In genomic region chr18:69916412-69916811, GRCh38 we compare ENCODE assay signal across 19 cellular contexts. TPM values are rescaled to one million over a fixed set of nuclear protein-coding genes. Genes with fewer than 3 reads are reported as not detected.
DNase-seq lines count a peak whose midpoint lies in the region; ATAC-seq and TF ChIP-seq lines count a peak whose summit lies in the region.
"Had no signal": no experiment of that assay in that cellular context is flagged by ENCODE, and none has a peak within 500 bp of the region (broad histone marks: within the 10 kb centered on the region; RNA-seq: fewer than 3 reads in every experiment).

No MANE protein-coding gene starts in this region.

- H3F3A ChIP-seq in GM23248 (ENCODE audit: insufficient read depth), result no peaks in the 10 kb centered on the region

- no peaks in the 10 kb centered on the region for H4K20me1 ChIP-seq in IMR-90 (ENCODE audit: insufficient read depth, low read length)
- no peaks in the 10 kb centered on the region for H4K20me1 ChIP-seq in mammary epithelial cell (ENCODE audit: insufficient read depth, low read length)
- H4K20me1 ChIP-seq in GM23248 (ENCODE audit: insufficient read depth), result no peaks in the 10 kb centered on the region

- CTCF ChIA-PET in IMR-90 (lab: Yijun Ruan, JAX), result interaction anchor here (0.6 to 0.7 kb wide), 2 partner anchors 181 to 252 kb away, joined by 3 to 4 read pairs; no protein-coding TSS in a partner anchor
- CTCF ChIA-PET in mammary epithelial cell (lab: Charles Lee; ENCODE audit: low non-redundant PET), result no interaction called here

- TF ChIP-seq CTCF in IMR-90 (conservative IDR thresholded peaks at IDR 0.05; ENCODE audit: low read depth, low read length) (0 out of 2 replicates have a peak, but pooled peaks have one; percentile 13), mammary epithelial cell (conservative IDR thresholded peaks at IDR 0.05 in 1 of 2, IDR thresholded peaks at IDR 0.05 in 1 of 2; ENCODE audit: extremely low read depth in 1 of 2, insufficient read depth in 1 of 2, low read depth in 1 of 2, low read length in 2 of 2) (peak in 1 of 2 donors; percentile 25)

- BruUV-seq in IMR-90 (replicated peaks; lab: Mats Ljungman, UMichigan) (no TSS peak), mammary epithelial cell (replicated peaks; lab: Mats Ljungman, UMichigan) (no TSS peak)

- no peak overlapping the region for H2BK5ac ChIP-seq in IMR-90 (ENCODE audit: low read depth, low read length, poor library complexity, severe bottlenecking)

- H3K4me1 ChIP-seq in IMR-90 (ENCODE audit: control insufficient read depth, insufficient read depth, low read length), result no peaks in the 10 kb centered on the region
- no peaks in the 10 kb centered on the region for H3K4me1 ChIP-seq in mammary epithelial cell (ENCODE audit: insufficient read depth, low read length)
- H3K4me1 ChIP-seq in GM23248 (ENCODE audit: insufficient read depth), result no peaks in the 10 kb centered on the region
- H3K4me1 ChIP-seq: HAP-1, stomach had no signal

- TF ChIP-seq POLR2A in IMR-90 (IDR thresholded peaks at IDR 0.05; ENCODE audit: low read depth, low read length), result no peak

- H2AFZ ChIP-seq in IMR-90 (replicated peaks; ENCODE audit: low read length, poor library complexity) (no peak overlapping the region), mammary epithelial cell (ENCODE audit: low read depth, low read length) (no peak overlapping the region), GM23248 (no peak overlapping the region)

- POLR2A ChIA-PET in IMR-90 (lab: Charles Lee; ENCODE audit: unreplicated experiment), result no interaction called here

- no peak overlapping the region for H2AK9ac ChIP-seq in IMR-90 (replicated peaks; ENCODE audit: low read depth, low read length, poor library complexity)

- TF ChIP-seq RAD21 in IMR-90 (IDR thresholded peaks at IDR 0.05; ENCODE audit: low read length), result no peak

- H3K27ac ChIP-seq in IMR-90 (ENCODE audit: insufficient read depth, low read length) (no peak overlapping the region), mammary epithelial cell (ENCODE audit: insufficient read depth, low read depth, low read length) (no peak overlapping the region), GM23248 (no peak overlapping the region)
- H3K27ac ChIP-seq: stomach had no signal

- intact Hi-C loops in IMR-90 (cut with micrococcal nuclease), result no loop called here
- intact Hi-C loops in mammary epithelial cell (cut with micrococcal nuclease), result no loop called here

- DNase-seq in DMS53 treated with DMSO at 0.1 percent for 48 hours (lab: John Stamatoyannopoulos, UW; ENCODE audit: unreplicated experiment) (peak; percentile 6), IMR-90 (peak; percentile 26), mammary epithelial cell (peak; percentile 47), myocyte (ENCODE audit: low read depth) (peak; percentile 3), GM23248 (no peak), SIG-M5 (lab: John Stamatoyannopoulos, UW) (no peak), NCI-H524 (lab: John Stamatoyannopoulos, UW) (no peak)
- DNase-seq: activated CD4-positive, alpha-beta T cell treated with anti-CD3 and anti-CD28 coated beads, Interleukin-2, amount 50 U/mL, for 4 hours; activated T-cell treated with anti-CD3 and anti-CD28 coated beads, Interleukin-2, amount 50 U/mL, for 24 hours; Calu3; endodermal cell; hypothalamus; NCI-H1694 treated with DMSO at 0.1 percent for 48 hours; NCI-H2227 treated with DMSO at 0.1 percent for 48 hours; NK-92 treated with Interleukin-12 subunit alpha and Interleukin-12 subunit beta, amount 100 ng/mL, for 24 hours; stimulated activated CD4-positive, alpha-beta T cell treated with anti-CD3 and anti-CD28 coated beads, Interleukin-2, amount 100 ng/mL, for 48 hours; stomach; trophoblast cell had no signal

- H2BK120ac ChIP-seq in IMR-90 (ENCODE audit: low read depth, low read length), result no peak overlapping the region

- no peaks in the 10 kb centered on the region for H3K36me3 ChIP-seq in IMR-90 (ENCODE audit: control insufficient read depth, insufficient read depth, low read length)
- peaks cover 2% of the 10 kb centered on the region for H3K36me3 ChIP-seq in mammary epithelial cell (ENCODE audit: insufficient read depth, low read length)
- no peaks in the 10 kb centered on the region for H3K36me3 ChIP-seq in GM23248 (ENCODE audit: low read depth)
- H3K36me3 ChIP-seq: HAP-1, stomach had no signal

- in situ Hi-C loops in IMR-90 (cut with MboI; ENCODE audit: low sequenced_read_pairs), result no loop called here
- in situ Hi-C loops in mammary epithelial cell (cut with MboI; ENCODE audit: low sequenced_read_pairs in 2 of 2), result no loop called here
- in situ Hi-C loops in GM23248 (cut with MboI), result no loop called here

- H3K23ac ChIP-seq in IMR-90 (ENCODE audit: low read depth, low read length), result no peak overlapping the region

- H2BK15ac ChIP-seq in IMR-90 (ENCODE audit: low read depth, low read length), result no peak overlapping the region

- H3K9me2 ChIP-seq in GM23248 (ENCODE audit: insufficient read depth), result no peaks in the 10 kb centered on the region

- H3K79me2 ChIP-seq in mammary epithelial cell (ENCODE audit: insufficient read depth, low read length), result no peaks in the 10 kb centered on the region
- no peaks in the 10 kb centered on the region for H3K79me2 ChIP-seq in GM23248 (ENCODE audit: insufficient read depth)

- H3K56ac ChIP-seq in IMR-90 (ENCODE audit: extremely low read depth, insufficient read depth, low read length), result no peak overlapping the region

- H3K9me3 ChIP-seq in IMR-90 (ENCODE audit: control insufficient read depth, insufficient read depth, low read length) (no peaks in the 10 kb centered on the region), mammary epithelial cell (replicated peaks; ENCODE audit: insufficient read depth, low read length) (no peaks in the 10 kb centered on the region), GM23248 (ENCODE audit: low read depth) (no peaks in the 10 kb centered on the region)
- H3K9me3 ChIP-seq: HAP-1, stomach had no signal

- no peak overlapping the region for H2AK5ac ChIP-seq in IMR-90 (ENCODE audit: low read depth, low read length)

- no peak overlapping the region for H4K8ac ChIP-seq in IMR-90 (ENCODE audit: low read depth in 2 of 2, low read length in 2 of 2)

- no CpG with 5 or more reads among the region's 3 CpGs for WGBS in IMR-90 (ENCODE audit: extremely low coverage in 2 of 2, insufficient read length in 1 of 2), 2 experiments
- 59% methylated on average over 3 of the region's 3 CpGs for WGBS in mammary epithelial cell (ENCODE audit: low coverage, missing lambda C conversion rate)
- 83 to 86% methylated on average over 3 of the region's 3 CpGs for WGBS in GM23248 (ENCODE audit: low coverage in 1 of 2, low lambda C conversion rate in 2 of 2, missing lambda C conversion rate in 2 of 2), 2 experiments

- no peak overlapping the region for H3K4me3 ChIP-seq in IMR-90 (ENCODE audit: insufficient read depth, low read depth, low read length)
- no peak overlapping the region for H3K4me3 ChIP-seq in mammary epithelial cell (replicated peaks in 1 of 3; ENCODE audit: insufficient read depth in 1 of 3, low read depth in 2 of 3, low read length in 3 of 3)
- no peak overlapping the region for H3K4me3 ChIP-seq in GM23248
- H3K4me3 ChIP-seq: HAP-1, stomach had no signal

- H3K4ac ChIP-seq in IMR-90 (ENCODE audit: low read depth, low read length), result no peak overlapping the region

- H2BK20ac ChIP-seq in IMR-90 (ENCODE audit: low read depth, low read length), result no peak overlapping the region

- no peak overlapping the region for H4K91ac ChIP-seq in IMR-90 (ENCODE audit: insufficient read depth, low read depth, low read length)

- H3K9me1 ChIP-seq in IMR-90 (ENCODE audit: insufficient read depth, low read length), result no peaks in the 10 kb centered on the region

- no peak overlapping the region for H3K4me2 ChIP-seq in IMR-90 (ENCODE audit: low read depth, low read length)
- no peak overlapping the region for H3K4me2 ChIP-seq in mammary epithelial cell (ENCODE audit: insufficient read depth, low read depth, low read length)
- H3K4me2 ChIP-seq in GM23248 (ENCODE audit: unreplicated experiment), result no peak overlapping the region

- H3K9ac ChIP-seq in IMR-90 (ENCODE audit: low read depth, low read length), result no peak overlapping the region
- no peak overlapping the region for H3K9ac ChIP-seq in mammary epithelial cell (ENCODE audit: insufficient read depth, low read length)
- no peak overlapping the region for H3K9ac ChIP-seq in GM23248

- ATAC-seq in IMR-90 (ENCODE audit: low read depth), result peak; percentile 61; the same call in 1 of the 2 replicates

- H3K27me3 ChIP-seq in IMR-90 (ENCODE audit: control insufficient read depth, insufficient read depth, low read length) (no peaks in the 10 kb centered on the region), mammary epithelial cell (ENCODE audit: insufficient read depth, low read length) (no peaks in the 10 kb centered on the region), GM23248 (replicated peaks; ENCODE audit: insufficient read depth) (no peaks in the 10 kb centered on the region)
- H3K27me3 ChIP-seq: stomach had no signal

- dilution Hi-C loops in IMR-90 (cut with HindIII; ENCODE audit: low sequenced_read_pairs, unreplicated experiment), result no loop called here
- dilution Hi-C loops in mammary epithelial cell (cut with HindIII; ENCODE audit: low sequenced_read_pairs), result no loop called here

- no peak overlapping the region for H3K14ac ChIP-seq in IMR-90 (replicated peaks; ENCODE audit: low read depth, low read length)

- H3K79me1 ChIP-seq in IMR-90 (ENCODE audit: low read depth in 1 of 2, low read length in 2 of 2), result no peaks in the 10 kb centered on the region

- no peak overlapping the region for H3K18ac ChIP-seq in IMR-90 (ENCODE audit: low read depth, low read length)

- H4K5ac ChIP-seq in IMR-90 (ENCODE audit: low read depth, low read length), result no peak overlapping the region

TF ChIP-seq in IMR-90, 13 proteins besides CTCF, POLR2A, EP300 and RAD21:
- TF ChIP-seq BHLHE40 (IDR thresholded peaks at IDR 0.05; ENCODE audit: low read depth, low read length), result no peak
- TF ChIP-seq FOS (IDR thresholded peaks at IDR 0.05; ENCODE audit: low read depth, low read length), result peak; percentile 41; the same call in 1 of the 2 replicates
- no peak for TF ChIP-seq MXI1 (IDR thresholded peaks at IDR 0.05; ENCODE audit: borderline replicate concordance, low read depth, low read length)

RNA-seq across cellular contexts. Expression of gene CD226, which starts 31.3 kb away (rescaled TPM):
- total RNA-seq in IMR-90 (2012; rRNA removed) (under 0.01 and 1.1 TPM in 2 replicates), mammary epithelial cell (1 to 10 TPM in 1 of 2 donors, under 1 TPM in 1; 0.67 to 4.5 TPM), myocyte (0.16 TPM in 2 replicates)
- polyA plus RNA-seq in IMR-90 (2012; rRNA removed) (0.07 and 0.29 TPM in 2 replicates), mammary epithelial cell (0.44 TPM), GM23248 (2016; fragmentation: Nextera tagmentation; extraction: Ambion mirVana) (0.05 and 0.16 TPM in 2 replicates)
- polyA plus RNA-seq in IMR-90 (2012; cell fraction: cytosol; rRNA removed), result 0.03 and 0.26 TPM in 2 replicates
- polyA plus RNA-seq in IMR-90 (2012; cell fraction: nucleus; rRNA removed; ENCODE audit: low replicate concordance), result 0.15 and 0.55 TPM in 2 replicates
- 7.8 TPM for polyA minus RNA-seq in mammary epithelial cell
- polyA plus RNA-seq in myocyte (2012), result 0.38 TPM
- total RNA-seq in GM23248 (2014; rRNA removed; shearing (Covaris generic)), result 1.3 and 2.1 TPM in 2 replicates

Comparison
In these comparisons a context has a peak if more than half of its experiments do, and no peak if none do; other contexts are left out.
1. DNase-seq: peak in DMS53 treated with DMSO at 0.1 percent for 48 hours (single experiment), IMR-90 (single experiment), mammary epithelial cell (single experiment) and myocyte (single experiment); none in GM23248 (single experiment), SIG-M5 (single experiment) and NCI-H524 (0 of 2).